In the genomic region with DNA sequence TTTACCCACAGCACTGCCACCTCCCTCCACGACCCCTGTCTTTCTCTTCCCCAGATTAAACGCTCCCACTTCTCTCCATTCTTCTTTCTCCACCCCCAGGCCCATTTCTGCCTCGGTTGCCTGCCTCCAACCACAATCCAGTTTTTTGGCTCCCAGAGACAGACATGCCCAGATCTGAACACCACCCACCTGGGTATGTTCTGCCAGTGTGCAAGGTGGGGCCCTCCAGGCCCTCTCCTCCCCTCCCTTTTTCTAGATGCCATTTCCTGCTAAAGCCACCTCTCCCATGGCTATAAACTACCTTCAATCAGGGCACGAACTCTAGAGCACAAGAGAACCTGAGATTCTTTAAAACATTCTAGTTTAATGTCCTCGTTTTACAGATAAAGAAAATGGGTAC, we compare ENCODE assay signal across 15 cellular contexts.
DNase-seq lines count a peak whose midpoint lies in the region; ATAC-seq and TF ChIP-seq lines count a peak whose summit lies in the region.
"Had no signal": no experiment of that assay in that cellular context is flagged by ENCODE, and none has a peak within 500 bp of the region (broad histone marks: within the 10 kb centered on the region; RNA-seq: fewer than 3 reads in every experiment).

No MANE protein-coding gene starts in this region.

- H3K9me3 Mint-ChIP-seq in activated CD4-positive, alpha-beta memory T cell treated with anti-CD3 and anti-CD28 coated beads for 36 hours, result no peaks in the 10 kb centered on the region
- H3K9me3 Mint-ChIP-seq in activated CD4-positive, alpha-beta memory T cell treated with anti-CD3 and anti-CD28 coated beads, Interleukin-2, amount 10 ng/mL, durations not matched to agents 7 days and 5 days, result no peaks in the 10 kb centered on the region
- no peaks in the 10 kb centered on the region for H3K9me3 Mint-ChIP-seq in T-cell
- H3K9me3 Mint-ChIP-seq: dendritic cell treated with granulocyte-macrophage colony-stimulating factor and Interleukin-4, amounts not matched to agents 40 ng/mL and 50 ng/mL, for 4 days; stimulated activated effector memory CD8-positive, alpha-beta T cell treated with anti-CD3 and anti-CD28 coated beads, Interleukin-12 subunit alpha, Interleukin-12 subunit beta, amount 100 ng/mL, for 72 hours had no signal

- ATAC-seq in T-cell (replicated peaks in 1 of 4), result no peak
- no peak for ATAC-seq in HG02973 (IDR thresholded peaks at IDR 0.05; ENCODE audit: unreplicated experiment)
- ATAC-seq in HG02884 (IDR thresholded peaks at IDR 0.05; ENCODE audit: unreplicated experiment), result no peak
- no peak for ATAC-seq in HG02642 (IDR thresholded peaks at IDR 0.05; ENCODE audit: poor library complexity, unreplicated experiment)
- ATAC-seq: stimulated activated effector memory CD8-positive, alpha-beta T cell treated with anti-CD3 and anti-CD28 coated beads, Interleukin-12 subunit alpha, Interleukin-12 subunit beta, amount 100 ng/mL, for 72 hours had no signal

- peak overlapping the region; percentile 18 for H3K4me3 Mint-ChIP-seq in activated CD4-positive, alpha-beta memory T cell treated with anti-CD3 and anti-CD28 coated beads for 36 hours
- no peak overlapping the region for H3K4me3 Mint-ChIP-seq in activated CD4-positive, alpha-beta memory T cell treated with anti-CD3 and anti-CD28 coated beads, Interleukin-2, amount 10 ng/mL, durations not matched to agents 7 days and 5 days
- peak overlapping the region in 1 of 3 donors; percentile 74 for H3K4me3 Mint-ChIP-seq in T-cell
- H3K4me3 Mint-ChIP-seq: dendritic cell treated with granulocyte-macrophage colony-stimulating factor and Interleukin-4, amounts not matched to agents 40 ng/mL and 50 ng/mL, for 4 days; stimulated activated effector memory CD8-positive, alpha-beta T cell treated with anti-CD3 and anti-CD28 coated beads, Interleukin-12 subunit alpha, Interleukin-12 subunit beta, amount 100 ng/mL, for 72 hours had no signal

- H3K9me3 ChIP-seq in esophagus squamous epithelium, result no peaks in the 10 kb centered on the region
- H3K9me3 ChIP-seq: left ventricle myocardium inferior, SJCRH30 had no signal

- CTCF ChIA-PET in activated CD4-positive, alpha-beta memory T cell treated with anti-CD3 and anti-CD28 coated beads for 36 hours (lab: Charles Lee), result interaction anchor here (1.2 to 1.4 kb wide), 2 partner anchors 10 to 88 kb away, joined by 3 read pairs; no protein-coding TSS in a partner anchor
- CTCF ChIA-PET in activated CD4-positive, alpha-beta memory T cell treated with anti-CD3 and anti-CD28 coated beads, Interleukin-2, amount 10 ng/mL, durations not matched to agents 7 days and 5 days (lab: Charles Lee), result no interaction called here
- CTCF ChIA-PET in T-cell (lab: Charles Lee), result interaction anchor here (0.8 to 1.0 kb wide), 2 partner anchors 12 to 19 kb away, joined by 3 read pairs; no protein-coding TSS in a partner anchor

- POLR2A ChIA-PET in activated CD4-positive, alpha-beta memory T cell treated with anti-CD3 and anti-CD28 coated beads for 36 hours (lab: Charles Lee), result no interaction called here
- POLR2A ChIA-PET in activated CD4-positive, alpha-beta memory T cell treated with anti-CD3 and anti-CD28 coated beads, Interleukin-2, amount 10 ng/mL, durations not matched to agents 7 days and 5 days (lab: Charles Lee), result no interaction called here
- POLR2A ChIA-PET in T-cell (lab: Charles Lee), result no interaction called here

- H3K27ac ChIP-seq in esophagus squamous epithelium, result peak overlapping the region; percentile 42 to 75 (median 48)
- peak overlapping the region in 12 of 21 experiments; percentile 31 to 73 (median 50) for H3K27ac ChIP-seq in skin epidermis
- H3K27ac ChIP-seq: left ventricle myocardium inferior, SJCRH30 had no signal

- no peak for TF ChIP-seq POLR2A in esophagus squamous epithelium (IDR thresholded peaks at IDR 0.05)

- 46 to 69% methylated on average over 5 of the region's 5 CpGs for WGBS in esophagus squamous epithelium, 2 donors

- peaks cover 3% of the 10 kb centered on the region for H3K27me3 Mint-ChIP-seq in activated CD4-positive, alpha-beta memory T cell treated with anti-CD3 and anti-CD28 coated beads for 36 hours
- H3K27me3 Mint-ChIP-seq in activated CD4-positive, alpha-beta memory T cell treated with anti-CD3 and anti-CD28 coated beads, Interleukin-2, amount 10 ng/mL, durations not matched to agents 7 days and 5 days, result peaks cover 53% of the 10 kb centered on the region
- no peaks in the 10 kb centered on the region for H3K27me3 Mint-ChIP-seq in T-cell

- peaks cover 54% of the 10 kb centered on the region for H3K4me1 Mint-ChIP-seq in activated CD4-positive, alpha-beta memory T cell treated with anti-CD3 and anti-CD28 coated beads for 36 hours (ENCODE audit: low read depth)
- peaks cover 49% of the 10 kb centered on the region for H3K4me1 Mint-ChIP-seq in activated CD4-positive, alpha-beta memory T cell treated with anti-CD3 and anti-CD28 coated beads, Interleukin-2, amount 10 ng/mL, durations not matched to agents 7 days and 5 days
- H3K4me1 Mint-ChIP-seq in T-cell, result peaks cover 50 to 64% (median 56%) of the 10 kb centered on the region in 3 donors

- no peak for DNase-seq in activated CD4-positive, alpha-beta memory T cell treated with anti-CD3 and anti-CD28 coated beads for 36 hours
- DNase-seq in activated CD4-positive, alpha-beta memory T cell treated with anti-CD3 and anti-CD28 coated beads, Interleukin-2, amount 10 ng/mL, durations not matched to agents 7 days and 5 days, result no peak
- DNase-seq in T-cell (no peak), esophagus squamous epithelium (lab: John Stamatoyannopoulos, UW) (no peak)
- DNase-seq: aorta, hypothalamus, left ventricle myocardium inferior, NCI-H1417 treated with DMSO at 0.1 percent for 48 hours, SJCRH30 had no signal

- peaks cover 9 to 55% (median 23%) of the 10 kb centered on the region in 3 donors for H3K4me1 ChIP-seq in esophagus squamous epithelium

- no peak for TF ChIP-seq CTCF in esophagus squamous epithelium (IDR thresholded peaks at IDR 0.05)

- no peaks in the 10 kb centered on the region for H3K27me3 ChIP-seq in esophagus squamous epithelium
- H3K27me3 ChIP-seq: SJCRH30 had no signal

- no peaks in the 10 kb centered on the region for H3K36me3 Mint-ChIP-seq in activated CD4-positive, alpha-beta memory T cell treated with anti-CD3 and anti-CD28 coated beads for 36 hours
- H3K36me3 Mint-ChIP-seq in activated CD4-positive, alpha-beta memory T cell treated with anti-CD3 and anti-CD28 coated beads, Interleukin-2, amount 10 ng/mL, durations not matched to agents 7 days and 5 days (ENCODE audit: low read depth), result peaks cover under 1% of the 10 kb centered on the region
- no peaks in the 10 kb centered on the region for H3K36me3 Mint-ChIP-seq in T-cell

- no peaks in the 10 kb centered on the region for H3K36me3 ChIP-seq in esophagus squamous epithelium
- H3K36me3 ChIP-seq: left ventricle myocardium inferior, SJCRH30 had no signal

- H3K4me3 ChIP-seq in esophagus squamous epithelium (no peak overlapping the region), skin epidermis (no peak overlapping the region)
- H3K4me3 ChIP-seq: left ventricle myocardium inferior, SJCRH30 had no signal

- H3K27ac Mint-ChIP-seq in activated CD4-positive, alpha-beta memory T cell treated with anti-CD3 and anti-CD28 coated beads for 36 hours, result peak overlapping the region; percentile 80
- H3K27ac Mint-ChIP-seq in activated CD4-positive, alpha-beta memory T cell treated with anti-CD3 and anti-CD28 coated beads, Interleukin-2, amount 10 ng/mL, durations not matched to agents 7 days and 5 days, result no peak overlapping the region
- peak overlapping the region; percentile 83 to 85 for H3K27ac Mint-ChIP-seq in T-cell
- H3K27ac Mint-ChIP-seq: dendritic cell treated with granulocyte-macrophage colony-stimulating factor and Interleukin-4, amounts not matched to agents 40 ng/mL and 50 ng/mL, for 4 days; stimulated activated effector memory CD8-positive, alpha-beta T cell treated with anti-CD3 and anti-CD28 coated beads, Interleukin-12 subunit alpha, Interleukin-12 subunit beta, amount 100 ng/mL, for 72 hours had no signal

- intact Hi-C loops in activated CD4-positive, alpha-beta memory T cell treated with anti-CD3 and anti-CD28 coated beads for 36 hours (cut with micrococcal nuclease), result no loop called here
- intact Hi-C loops in esophagus squamous epithelium (cut with DNase I), result no loop called here
